In the genomic region with DNA sequence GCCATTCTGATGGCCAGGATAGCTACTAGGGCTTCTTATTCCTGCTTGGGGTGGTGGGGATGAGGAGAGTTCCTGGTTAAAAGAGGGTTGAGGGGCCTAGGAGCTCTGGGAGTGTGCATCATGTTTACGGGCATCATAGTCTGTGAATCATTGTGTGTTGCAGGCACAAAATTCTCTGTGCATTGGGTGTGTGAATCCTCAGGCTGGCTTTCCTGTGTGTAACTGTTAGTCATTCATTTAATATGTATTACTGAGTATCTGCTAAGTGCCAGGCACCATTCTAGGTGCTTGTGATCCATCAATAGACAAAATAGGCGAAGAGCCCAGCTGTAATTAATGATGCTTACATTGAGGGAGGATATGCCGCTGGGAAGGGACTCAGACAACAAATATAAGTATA, we compare ENCODE assay signal across 31 cellular contexts. TPM values are rescaled to one million over a fixed set of nuclear protein-coding genes. Genes with fewer than 3 reads are reported as not detected.
DNase-seq lines count a peak whose midpoint lies in the region; ATAC-seq and TF ChIP-seq lines count a peak whose summit lies in the region.
"Had no signal": no experiment of that assay in that cellular context is flagged by ENCODE, and none has a peak within 500 bp of the region (broad histone marks: within the 10 kb centered on the region; RNA-seq: fewer than 3 reads in every experiment).

No MANE protein-coding gene starts in this region.

- peaks cover 2% of the 10 kb centered on the region for H3K27me3 Mint-ChIP-seq in CD8-positive, alpha-beta T cell (ENCODE audit: low read depth)
- H3K27me3 Mint-ChIP-seq in activated T-helper 17 cell treated with anti-CD3 and anti-CD28 coated beads, Interleukin-2, amount 50 U/mL, for 72 hours, result no peaks in the 10 kb centered on the region
- peaks cover 0 to 22% (median 0%) of the 10 kb centered on the region in 5 donors for H3K27me3 Mint-ChIP-seq in naive thymus-derived CD4-positive, alpha-beta T cell
- peaks cover 2% of the 10 kb centered on the region for H3K27me3 Mint-ChIP-seq in activated naive CD4-positive, alpha-beta T cell treated with anti-CD3 and anti-CD28 coated beads for 36 hours (ENCODE audit: low read depth)
- H3K27me3 Mint-ChIP-seq in mesothelial cell of epicardium (ENCODE audit: low read depth), result peaks cover 31% of the 10 kb centered on the region

- intact Hi-C loops in CD8-positive, alpha-beta T cell (cut with DNase I, micrococcal nuclease), result no loop called here
- intact Hi-C loops in naive thymus-derived CD4-positive, alpha-beta T cell (cut with micrococcal nuclease), result no loop called here
- intact Hi-C loops in activated naive CD4-positive, alpha-beta T cell treated with anti-CD3 and anti-CD28 coated beads for 36 hours (cut with micrococcal nuclease), result no loop called here

- POLR2A ChIA-PET in CD8-positive, alpha-beta T cell (lab: Charles Lee), result no interaction called here
- POLR2A ChIA-PET in naive thymus-derived CD4-positive, alpha-beta T cell (lab: Charles Lee), result no interaction called here

- H3K4me3 ChIP-seq in CD8-positive, alpha-beta T cell (ENCODE audit: low read depth, low read length), result no peak overlapping the region
- H3K4me3 ChIP-seq in naive thymus-derived CD4-positive, alpha-beta T cell (ENCODE audit: low read length), result no peak overlapping the region
- H3K4me3 ChIP-seq in WERI-Rb-1 (ENCODE audit: low read depth, low read length), result no peak overlapping the region
- H3K4me3 ChIP-seq: cardiac muscle cell, HAP-1, heart right ventricle, left lung, psoas muscle, skin epidermis, testis, uterus had no signal

- H3K36me3 Mint-ChIP-seq in CD8-positive, alpha-beta T cell, result no peaks in the 10 kb centered on the region
- no peaks in the 10 kb centered on the region for H3K36me3 Mint-ChIP-seq in activated T-helper 17 cell treated with anti-CD3 and anti-CD28 coated beads, Interleukin-2, amount 50 U/mL, for 72 hours (ENCODE audit: low read depth)
- H3K36me3 Mint-ChIP-seq in naive thymus-derived CD4-positive, alpha-beta T cell, result no peaks in the 10 kb centered on the region
- H3K36me3 Mint-ChIP-seq in activated naive CD4-positive, alpha-beta T cell treated with anti-CD3 and anti-CD28 coated beads for 36 hours (ENCODE audit: low read depth), result no peaks in the 10 kb centered on the region
- H3K36me3 Mint-ChIP-seq in mesothelial cell of epicardium, result no peaks in the 10 kb centered on the region
- H3K36me3 Mint-ChIP-seq: CD4-positive, CD25-positive, alpha-beta regulatory T cell; stimulated activated memory B cell treated with anti-CD40 and anti-IgM and Interleukin-4, amounts not matched to agents 10 μg/mL and 1 μg/mL and 100 μg/mL, for 72 hours had no signal

- H3K27me3 ChIP-seq in CD8-positive, alpha-beta T cell (ENCODE audit: insufficient read depth, low read length), result no peaks in the 10 kb centered on the region
- no peaks in the 10 kb centered on the region for H3K27me3 ChIP-seq in naive thymus-derived CD4-positive, alpha-beta T cell (ENCODE audit: control insufficient read depth in 2 of 2, insufficient read depth in 2 of 2, low read length in 2 of 2)
- peaks cover 2% of the 10 kb centered on the region for H3K27me3 ChIP-seq in WERI-Rb-1 (ENCODE audit: insufficient read depth, low read depth, severe bottlenecking)
- H3K27me3 ChIP-seq: testis had no signal

- no peak overlapping the region for H3K27ac ChIP-seq in CD8-positive, alpha-beta T cell (ENCODE audit: low read depth, low read length)
- no peak overlapping the region for H3K27ac ChIP-seq in naive thymus-derived CD4-positive, alpha-beta T cell (ENCODE audit: low read depth, low read length)
- no peak overlapping the region for H3K27ac ChIP-seq in WERI-Rb-1
- H3K27ac ChIP-seq: cardiac muscle cell, heart right ventricle, left lung, psoas muscle, skin epidermis, testis, uterus had no signal

- H3K36me3 ChIP-seq in CD8-positive, alpha-beta T cell (ENCODE audit: insufficient read depth, low read length), result no peaks in the 10 kb centered on the region
- no peaks in the 10 kb centered on the region for H3K36me3 ChIP-seq in naive thymus-derived CD4-positive, alpha-beta T cell (ENCODE audit: control insufficient read depth in 2 of 3, insufficient read depth in 3 of 3, low read length in 3 of 3)
- no peaks in the 10 kb centered on the region for H3K36me3 ChIP-seq in WERI-Rb-1
- H3K36me3 ChIP-seq: cardiac muscle cell, HAP-1, heart right ventricle, left lung, uterus had no signal

- no peaks in the 10 kb centered on the region for H3K9me3 ChIP-seq in CD8-positive, alpha-beta T cell (ENCODE audit: low read length)
- H3K9me3 ChIP-seq in naive thymus-derived CD4-positive, alpha-beta T cell (ENCODE audit: control insufficient read depth in 2 of 3, low read length in 3 of 3), result no peaks in the 10 kb centered on the region
- H3K9me3 ChIP-seq in WERI-Rb-1 (ENCODE audit: severe bottlenecking), result peaks cover 2% of the 10 kb centered on the region
- H3K9me3 ChIP-seq: HAP-1, heart right ventricle, left lung, psoas muscle, testis, uterus had no signal

- CTCF ChIA-PET in CD8-positive, alpha-beta T cell (lab: Charles Lee), result interaction anchor here (0.7 to 3.0 kb wide), 4 partner anchors 26 to 242 kb away, joined by 3 to 17 read pairs (median 4); no protein-coding TSS in a partner anchor
- CTCF ChIA-PET in naive thymus-derived CD4-positive, alpha-beta T cell (lab: Charles Lee), result interaction anchor here (0.7 to 1.4 kb wide), 2 partner anchors 28 to 48 kb away, joined by 3 read pairs; no protein-coding TSS in a partner anchor
- CTCF ChIA-PET in activated naive CD4-positive, alpha-beta T cell treated with anti-CD3 and anti-CD28 coated beads for 36 hours (lab: Charles Lee), result interaction anchor here (0.8 to 3.3 kb wide), 4 partner anchors 21 to 58 kb away, joined by 3 to 13 read pairs (median 5); no protein-coding TSS in a partner anchor

- no peaks in the 10 kb centered on the region for H3K9me3 Mint-ChIP-seq in CD8-positive, alpha-beta T cell
- no peaks in the 10 kb centered on the region for H3K9me3 Mint-ChIP-seq in activated T-helper 17 cell treated with anti-CD3 and anti-CD28 coated beads, Interleukin-2, amount 50 U/mL, for 72 hours
- no peaks in the 10 kb centered on the region for H3K9me3 Mint-ChIP-seq in naive thymus-derived CD4-positive, alpha-beta T cell
- no peaks in the 10 kb centered on the region for H3K9me3 Mint-ChIP-seq in activated naive CD4-positive, alpha-beta T cell treated with anti-CD3 and anti-CD28 coated beads for 36 hours
- H3K9me3 Mint-ChIP-seq in mesothelial cell of epicardium, result no peaks in the 10 kb centered on the region
- H3K9me3 Mint-ChIP-seq: CD4-positive, CD25-positive, alpha-beta regulatory T cell; stimulated activated memory B cell treated with anti-CD40 and anti-IgM and Interleukin-4, amounts not matched to agents 10 μg/mL and 1 μg/mL and 100 μg/mL, for 72 hours had no signal

- H3K4me3 Mint-ChIP-seq in CD8-positive, alpha-beta T cell, result peak overlapping the region; percentile 4
- H3K4me3 Mint-ChIP-seq in activated T-helper 17 cell treated with anti-CD3 and anti-CD28 coated beads, Interleukin-2, amount 50 U/mL, for 72 hours, result peak overlapping the region; percentile 53
- peak overlapping the region in 6 of 10 donors; percentile 0 to 80 (median 41) for H3K4me3 Mint-ChIP-seq in naive thymus-derived CD4-positive, alpha-beta T cell
- no peak overlapping the region for H3K4me3 Mint-ChIP-seq in activated naive CD4-positive, alpha-beta T cell treated with anti-CD3 and anti-CD28 coated beads for 36 hours
- no peak overlapping the region for H3K4me3 Mint-ChIP-seq in mesothelial cell of epicardium

- H3K4me1 Mint-ChIP-seq in CD8-positive, alpha-beta T cell (ENCODE audit: low read depth), result peaks cover 14% of the 10 kb centered on the region
- H3K4me1 Mint-ChIP-seq in activated T-helper 17 cell treated with anti-CD3 and anti-CD28 coated beads, Interleukin-2, amount 50 U/mL, for 72 hours, result no peaks in the 10 kb centered on the region
- H3K4me1 Mint-ChIP-seq in naive thymus-derived CD4-positive, alpha-beta T cell, result peaks cover 0 to 22% (median 12%) of the 10 kb centered on the region in 7 donors
- H3K4me1 Mint-ChIP-seq in activated naive CD4-positive, alpha-beta T cell treated with anti-CD3 and anti-CD28 coated beads for 36 hours (ENCODE audit: low read depth), result peaks cover 9% of the 10 kb centered on the region
- peaks cover 3% of the 10 kb centered on the region for H3K4me1 Mint-ChIP-seq in mesothelial cell of epicardium

- no peak for ATAC-seq in CD8-positive, alpha-beta T cell
- no peak for ATAC-seq in activated T-helper 17 cell treated with anti-CD3 and anti-CD28 coated beads, Interleukin-2, amount 50 U/mL, for 72 hours (replicated peaks)
- ATAC-seq in naive thymus-derived CD4-positive, alpha-beta T cell, result no peak
- ATAC-seq in GM18517 (IDR thresholded peaks at IDR 0.05; ENCODE audit: unreplicated experiment), result no peak
- ATAC-seq: heart right ventricle; left lung; psoas muscle; stimulated activated memory B cell treated with anti-CD40 and anti-IgM and Interleukin-4, amounts not matched to agents 10 μg/mL and 1 μg/mL and 100 μg/mL, for 72 hours had no signal

- H3K4me1 ChIP-seq in CD8-positive, alpha-beta T cell (ENCODE audit: insufficient read depth, low read length), result peaks cover 12% of the 10 kb centered on the region
- H3K4me1 ChIP-seq in naive thymus-derived CD4-positive, alpha-beta T cell (ENCODE audit: control insufficient read depth in 2 of 2, insufficient read depth in 2 of 2, low read length in 2 of 2), result peaks cover 0 to 3% of the 10 kb centered on the region in 2 donors
- H3K4me1 ChIP-seq: uterus had no signal

- no peak overlapping the region for H3K27ac Mint-ChIP-seq in CD8-positive, alpha-beta T cell
- H3K27ac Mint-ChIP-seq in activated T-helper 17 cell treated with anti-CD3 and anti-CD28 coated beads, Interleukin-2, amount 50 U/mL, for 72 hours, result no peak overlapping the region
- no peak overlapping the region for H3K27ac Mint-ChIP-seq in naive thymus-derived CD4-positive, alpha-beta T cell
- H3K27ac Mint-ChIP-seq in activated naive CD4-positive, alpha-beta T cell treated with anti-CD3 and anti-CD28 coated beads for 36 hours, result no peak overlapping the region
- no peak overlapping the region for H3K27ac Mint-ChIP-seq in mesothelial cell of epicardium
- H3K27ac Mint-ChIP-seq: CD4-positive, CD25-positive, alpha-beta regulatory T cell; stimulated activated memory B cell treated with anti-CD40 and anti-IgM and Interleukin-4, amounts not matched to agents 10 μg/mL and 1 μg/mL and 100 μg/mL, for 72 hours had no signal

- TF ChIP-seq CTCF in CD8-positive, alpha-beta T cell (IDR thresholded peaks at IDR 0.05), result no peak
- no peak for TF ChIP-seq CTCF in WERI-Rb-1 (IDR thresholded peaks at IDR 0.05; ENCODE audit: low read depth, low read length)
- no peak for TF ChIP-seq CTCF in mesothelial cell of epicardium (IDR thresholded peaks at IDR 0.05; ENCODE audit: unreplicated experiment)

- DNase-seq in CD8-positive, alpha-beta T cell, result no peak
- peak; percentile 82 for DNase-seq in HCEC 1CT
- DNase-seq in naive thymus-derived CD4-positive, alpha-beta T cell, result no peak
- no peak for DNase-seq in activated naive CD4-positive, alpha-beta T cell treated with anti-CD3 and anti-CD28 coated beads for 36 hours
- no peak for DNase-seq in WERI-Rb-1
- no peak for DNase-seq in mesothelial cell of epicardium (ENCODE audit: low spot score in 2 of 2, unreplicated experiment in 2 of 2)
- DNase-seq: activated CD4-positive, alpha-beta T cell treated with anti-CD3 and anti-CD28 coated beads for 1 hour; activated naive CD4-positive, alpha-beta T cell; activated T-cell treated with anti-CD3 and anti-CD28 coated beads, Interleukin-2, amount 50 U/mL, for 1 hour; CD4-positive, CD25-positive, alpha-beta regulatory T cell; DMS79; heart right ventricle; left lung; midbrain; NCI-H1048; NCI-H2029; NCI-H2227 treated with DMSO at 0.1 percent for 48 hours; NCI-H774; psoas muscle; SIG-M5; stimulated activated CD4-positive, alpha-beta T cell treated with anti-CD3 and anti-CD28 coated beads, Interleukin-2, amount 100 ng/mL, for 24 hours; testis; uterus had no signal

RNA-seq across cellular contexts. Expression of gene PPY, which starts 5.8 kb away (rescaled TPM):
- not detected for total RNA-seq in CD8-positive, alpha-beta T cell
- 1 to 10 TPM in 1 of 2 donors, under 1 TPM in 1; 0.90 to 1.9 TPM for total RNA-seq in activated T-helper 17 cell treated with anti-CD3 and anti-CD28 coated beads, Interleukin-2, amount 50 U/mL, for 72 hours
- not detected for total RNA-seq in naive thymus-derived CD4-positive, alpha-beta T cell
- polyA plus RNA-seq in naive thymus-derived CD4-positive, alpha-beta T cell, result not detected
- not detected for total RNA-seq in activated naive CD4-positive, alpha-beta T cell treated with anti-CD3 and anti-CD28 coated beads for 36 hours
- total RNA-seq in mesothelial cell of epicardium, result not detected in 3 replicates
- total RNA-seq: cardiac muscle cell; CD4-positive, CD25-positive, alpha-beta regulatory T cell; heart right ventricle; HT-29; left lung; OCI-LY7; psoas muscle; testis; uterus had no signal
- polyA plus RNA-seq: cardiac muscle cell; CD4-positive, CD25-positive, alpha-beta regulatory T cell; heart right ventricle; psoas muscle had no signal

RNA-seq across cellular contexts. Expression of gene PYY, which starts 17.3 kb away (rescaled TPM):
- not detected for total RNA-seq in CD8-positive, alpha-beta T cell
- total RNA-seq in activated T-helper 17 cell treated with anti-CD3 and anti-CD28 coated beads, Interleukin-2, amount 50 U/mL, for 72 hours, result not detected
- total RNA-seq in naive thymus-derived CD4-positive, alpha-beta T cell, result not detected
- not detected for polyA plus RNA-seq in naive thymus-derived CD4-positive, alpha-beta T cell
- total RNA-seq in activated naive CD4-positive, alpha-beta T cell treated with anti-CD3 and anti-CD28 coated beads for 36 hours, result not detected
- total RNA-seq in mesothelial cell of epicardium, result not detected in 3 replicates
- total RNA-seq: cardiac muscle cell; CD4-positive, CD25-positive, alpha-beta regulatory T cell; heart right ventricle; HT-29; left lung; OCI-LY7; psoas muscle; uterus had no signal
- polyA plus RNA-seq: cardiac muscle cell; CD4-positive, CD25-positive, alpha-beta regulatory T cell; psoas muscle had no signal

RNA-seq across cellular contexts. Expression of gene MPP2, which starts 29.1 kb away (rescaled TPM):
- 10 to 100 TPM in 1 of 2 experiments, 1 to 10 TPM in 1; 9.6 to 11.8 TPM for total RNA-seq in CD8-positive, alpha-beta T cell
- total RNA-seq in activated T-helper 17 cell treated with anti-CD3 and anti-CD28 coated beads, Interleukin-2, amount 50 U/mL, for 72 hours, result 1 to 10 TPM; 1.3 to 3.3 TPM
- total RNA-seq in naive thymus-derived CD4-positive, alpha-beta T cell, result 1 to 10 TPM in 4 of 5 experiments, under 1 TPM in 1; 0.24 to 9.3 (median 3.7) TPM
- 1 to 10 TPM; 1.3 to 2.2 TPM for polyA plus RNA-seq in naive thymus-derived CD4-positive, alpha-beta T cell
- total RNA-seq in activated naive CD4-positive, alpha-beta T cell treated with anti-CD3 and anti-CD28 coated beads for 36 hours, result 1 to 10 TPM; 2.3 to 2.5 TPM
- 11.6 to 14.1 TPM (median 13.0 TPM) in 3 replicates for total RNA-seq in mesothelial cell of epicardium

Comparison
In these comparisons a context has a peak if more than half of its experiments do, and no peak if none do; other contexts are left out.
1. H3K4me3 Mint-ChIP-seq: peak in CD8-positive, alpha-beta T cell (single experiment), activated T-helper 17 cell treated with anti-CD3 and anti-CD28 coated beads, Interleukin-2, amount 50 U/mL, for 72 hours (single experiment) and naive thymus-derived CD4-positive, alpha-beta T cell (6 of 10); none in activated naive CD4-positive, alpha-beta T cell treated with anti-CD3 and anti-CD28 coated beads for 36 hours (single experiment) and mesothelial cell of epicardium (single experiment).